1 cellular context compared by ENCODE assay signal in the genomic region with DNA sequence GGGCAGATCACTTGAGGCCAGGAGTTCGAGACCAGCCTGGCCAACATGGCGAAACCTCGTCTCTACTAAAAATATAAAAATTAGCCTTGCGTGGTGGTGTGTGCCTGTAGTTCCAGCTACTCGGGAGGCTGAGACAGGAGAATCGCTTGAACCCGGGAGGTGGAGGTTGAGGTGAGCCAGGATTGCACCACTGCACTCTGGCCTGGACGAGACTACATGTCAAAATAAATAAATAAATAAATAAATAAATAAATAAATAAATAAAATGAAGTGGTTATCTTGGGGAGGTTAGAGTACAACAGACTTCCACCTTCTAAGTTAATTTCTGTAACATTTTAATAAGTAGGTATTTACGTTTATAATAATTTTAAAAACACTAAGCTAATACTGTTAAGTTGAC. TPM values are rescaled to one million over a fixed set of nuclear protein-coding genes. Genes with fewer than 3 reads are reported as not detected.
"Had no signal": no experiment of that assay in that cellular context is flagged by ENCODE, and none has a peak within 500 bp of the region (broad histone marks: within the 10 kb centered on the region; RNA-seq: fewer than 3 reads in every experiment).

No MANE protein-coding gene starts in this region.

RNA-seq across cellular contexts. Expression of gene ZNF503, which starts 31.7 kb away (rescaled TPM):
- total RNA-seq: GM23338 had no signal
